29 cellular contexts compared by ENCODE assay signal in genomic region chr5:17340363-17340762, GRCh38.
"Had no signal": no experiment of that assay in that cellular context is flagged by ENCODE, and none has a peak within 500 bp of the region (broad histone marks: within the 10 kb centered on the region; RNA-seq: fewer than 3 reads in every experiment).

No MANE protein-coding gene starts in this region.

- H3K4me3 ChIP-seq: breast epithelium, esophagus muscularis mucosa, lower lobe of right lung, tibial nerve, uterus had no signal

- H3K4me3 Mint-ChIP-seq: activated CD8-positive, alpha-beta T cell treated with anti-CD3 and anti-CD28 coated beads for 36 hours; activated naive CD4-positive, alpha-beta T cell treated with anti-CD3 and anti-CD28 coated beads for 36 hours; activated naive CD8-positive, alpha-beta T cell treated with anti-CD3 and anti-CD28 coated beads, Interleukin-2, amount 50 U/mL, for 24 hours; nephron progenitor cell; stimulated activated naive CD8-positive, alpha-beta T cell treated with anti-CD3 and anti-CD28 coated beads, Interleukin-15, Interleukin-2, amounts not matched to agents 100 ng/mL and 50 ng/mL, for 24 hours; T-helper 1 cell treated with Interleukin-12 subunit alpha and Interleukin-12 subunit beta and Interleukin-4 antibody, amounts not matched to agents 30 μg/mL and 1 μg/mL, for 36 hours; WTC11 had no signal

- ATAC-seq: activated CD8-positive, alpha-beta T cell treated with anti-CD3 and anti-CD28 coated beads for 36 hours; activated naive CD8-positive, alpha-beta T cell treated with anti-CD3 and anti-CD28 coated beads, Interleukin-2, amount 50 U/mL, for 24 hours; left colon; WTC11 had no signal

- H3K27me3 Mint-ChIP-seq: activated CD8-positive, alpha-beta T cell treated with anti-CD3 and anti-CD28 coated beads for 36 hours; activated naive CD8-positive, alpha-beta T cell treated with anti-CD3 and anti-CD28 coated beads, Interleukin-2, amount 50 U/mL, for 24 hours; stimulated activated naive CD8-positive, alpha-beta T cell treated with anti-CD3 and anti-CD28 coated beads, Interleukin-15, Interleukin-2, amounts not matched to agents 100 ng/mL and 50 ng/mL, for 24 hours had no signal

- DNase-seq: activated CD4-positive, alpha-beta T cell treated with anti-CD3 and anti-CD28 coated beads for 4 hours; activated CD8-positive, alpha-beta T cell treated with anti-CD3 and anti-CD28 coated beads for 36 hours; activated naive CD4-positive, alpha-beta T cell treated with anti-CD3 and anti-CD28 coated beads for 36 hours; activated naive CD8-positive, alpha-beta T cell treated with anti-CD3 and anti-CD28 coated beads, Interleukin-2, amount 50 U/mL, for 24 hours; activated T-cell treated with anti-CD3 and anti-CD28 coated beads, Interleukin-2, amount 50 U/mL, for 1 hour; aorta; cortex of kidney; foreskin melanocyte; glutamatergic neuron; hypothalamus; islet precursor cell; left colon; lower lobe of right lung; midbrain; nephron progenitor cell; nucleus accumbens; posterior cingulate gyrus; retina; small intestine; stimulated activated CD4-positive, alpha-beta T cell treated with anti-CD3 and anti-CD28 coated beads, Interleukin-15, amount 100 ng/mL, for 24 hours; stimulated activated CD4-positive, alpha-beta T cell treated with anti-CD3 and anti-CD28 coated beads, Interleukin-2, amount 100 ng/mL, for 48 hours had no signal

- H3K27ac Mint-ChIP-seq: activated CD8-positive, alpha-beta T cell treated with anti-CD3 and anti-CD28 coated beads for 36 hours; activated naive CD4-positive, alpha-beta T cell treated with anti-CD3 and anti-CD28 coated beads for 36 hours; activated naive CD8-positive, alpha-beta T cell treated with anti-CD3 and anti-CD28 coated beads, Interleukin-2, amount 50 U/mL, for 24 hours; activated T-helper 2 cell treated with anti-CD3 and anti-CD28 coated beads, Interferon-gamma antibody, Interleukin-2, Interleukin-4, amounts not matched to agents 10 μg/mL and 5 μg/mL and 100 μg/mL, durations not matched to agents 14 hours and 24 hours and 36 hours; nephron progenitor cell; stimulated activated naive CD8-positive, alpha-beta T cell treated with anti-CD3 and anti-CD28 coated beads, Interleukin-15, Interleukin-2, amounts not matched to agents 100 ng/mL and 50 ng/mL, for 24 hours; T-helper 1 cell treated with Interleukin-12 subunit alpha and Interleukin-12 subunit beta and Interleukin-4 antibody, amounts not matched to agents 30 μg/mL and 1 μg/mL, for 36 hours; WTC11 had no signal
